In genomic region chr21:33944185-33944763, GRCh38 we compare ENCODE assay signal across 12 cellular contexts. TPM values are rescaled to one million over a fixed set of nuclear protein-coding genes. Genes with fewer than 3 reads are reported as not detected.
DNase-seq lines count a peak whose midpoint lies in the region; ATAC-seq and TF ChIP-seq lines count a peak whose summit lies in the region.
"Had no signal": no experiment of that assay in that cellular context is flagged by ENCODE, and none has a peak within 500 bp of the region (broad histone marks: within the 10 kb centered on the region; RNA-seq: fewer than 3 reads in every experiment).

No MANE protein-coding gene starts in this region.

- POLR2A ChIA-PET in activated CD8-positive, alpha-beta T cell treated with anti-CD3 and anti-CD28 coated beads for 36 hours (lab: Charles Lee) = interaction anchor here (0.6 to 1.2 kb wide), 2 partner anchors 12 to 31 kb away, joined by 3 to 4 read pairs; no protein-coding TSS in a partner anchor
- POLR2A ChIA-PET in activated CD8-positive, alpha-beta T cell treated with anti-CD3 and anti-CD28 coated beads, Interleukin-2, amount 10 ng/mL, durations not matched to agents 7 days and 5 days (lab: Charles Lee) = interaction anchor here (0.7 kb wide), 1 partner anchor 13 kb away, joined by 3 read pairs; no protein-coding TSS in a partner anchor
- POLR2A ChIA-PET in Caco-2 (lab: Charles Lee) = no interaction called here

- peaks cover 51% of the 10 kb centered on the region for H3K36me3 Mint-ChIP-seq in activated CD8-positive, alpha-beta T cell treated with anti-CD3 and anti-CD28 coated beads for 36 hours (ENCODE audit: low read depth)
- H3K36me3 Mint-ChIP-seq in activated CD8-positive, alpha-beta T cell treated with anti-CD3 and anti-CD28 coated beads, Interleukin-2, amount 10 ng/mL, durations not matched to agents 7 days and 5 days (ENCODE audit: low read depth) = peaks cover 67% of the 10 kb centered on the region
- H3K36me3 Mint-ChIP-seq in Caco-2 (ENCODE audit: insufficient read depth, unreplicated experiment) = peaks cover 44% of the 10 kb centered on the region
- peaks cover 58% of the 10 kb centered on the region for H3K36me3 Mint-ChIP-seq in activated naive CD8-positive, alpha-beta T cell treated with anti-CD3 and anti-CD28 coated beads for 36 hours
- H3K36me3 Mint-ChIP-seq in natural killer cell treated with Interleukin-12 subunit alpha and Interleukin-12 subunit beta and Interleukin-15 and Interleukin-18, amount 100 ng/mL, for 72 hours = peaks cover 7% of the 10 kb centered on the region

- no TSS peak for BruUV-seq in Caco-2 (replicated peaks; lab: Mats Ljungman, UMichigan)

- H3K4me1 ChIP-seq in Caco-2 (peaks cover 29% of the 10 kb centered on the region), BE2C (peaks cover 11% of the 10 kb centered on the region)

- peaks cover 3% of the 10 kb centered on the region for H3K27me3 Mint-ChIP-seq in activated CD8-positive, alpha-beta T cell treated with anti-CD3 and anti-CD28 coated beads for 36 hours
- no peaks in the 10 kb centered on the region for H3K27me3 Mint-ChIP-seq in activated CD8-positive, alpha-beta T cell treated with anti-CD3 and anti-CD28 coated beads, Interleukin-2, amount 10 ng/mL, durations not matched to agents 7 days and 5 days (ENCODE audit: low read depth)
- no peaks in the 10 kb centered on the region for H3K27me3 Mint-ChIP-seq in Caco-2 (ENCODE audit: insufficient read depth, unreplicated experiment)
- H3K27me3 Mint-ChIP-seq in activated naive CD8-positive, alpha-beta T cell treated with anti-CD3 and anti-CD28 coated beads for 36 hours = peaks cover 5% of the 10 kb centered on the region
- no peaks in the 10 kb centered on the region for H3K27me3 Mint-ChIP-seq in natural killer cell treated with Interleukin-12 subunit alpha and Interleukin-12 subunit beta and Interleukin-15 and Interleukin-18, amount 100 ng/mL, for 72 hours

- TF ChIP-seq CTCF in activated CD8-positive, alpha-beta T cell treated with anti-CD3 and anti-CD28 coated beads for 36 hours (IDR thresholded peaks at IDR 0.05) = no peak
- TF ChIP-seq CTCF in Caco-2 (IDR thresholded peaks at IDR 0.05; ENCODE audit: insufficient read depth in 1 of 2, low read depth in 1 of 2, low read length in 1 of 2, severe bottlenecking in 1 of 2, unreplicated experiment in 1 of 2) (no peak), BE2C (IDR thresholded peaks at IDR 0.05; ENCODE audit: low read depth, low read length) (no peak)

- peaks cover 15% of the 10 kb centered on the region for H3K9me3 Mint-ChIP-seq in activated CD8-positive, alpha-beta T cell treated with anti-CD3 and anti-CD28 coated beads for 36 hours
- peaks cover 5% of the 10 kb centered on the region for H3K9me3 Mint-ChIP-seq in activated CD8-positive, alpha-beta T cell treated with anti-CD3 and anti-CD28 coated beads, Interleukin-2, amount 10 ng/mL, durations not matched to agents 7 days and 5 days (ENCODE audit: insufficient read depth)
- H3K9me3 Mint-ChIP-seq in Caco-2 (ENCODE audit: unreplicated experiment) = peaks cover 9% of the 10 kb centered on the region
- peaks cover 17% of the 10 kb centered on the region for H3K9me3 Mint-ChIP-seq in activated naive CD8-positive, alpha-beta T cell treated with anti-CD3 and anti-CD28 coated beads for 36 hours
- no peaks in the 10 kb centered on the region for H3K9me3 Mint-ChIP-seq in natural killer cell treated with Interleukin-12 subunit alpha and Interleukin-12 subunit beta and Interleukin-15 and Interleukin-18, amount 100 ng/mL, for 72 hours
- H3K9me3 Mint-ChIP-seq: CD8-positive, alpha-beta memory T cell had no signal

- H3K4me3 ChIP-seq in Caco-2 (ENCODE audit: low read depth, low read length) = no peak overlapping the region
- H3K4me3 ChIP-seq in BE2C (ENCODE audit: low read depth, low read length) = no peak overlapping the region

- no peak overlapping the region for H3K4me3 Mint-ChIP-seq in activated CD8-positive, alpha-beta T cell treated with anti-CD3 and anti-CD28 coated beads for 36 hours
- no peak overlapping the region for H3K4me3 Mint-ChIP-seq in activated CD8-positive, alpha-beta T cell treated with anti-CD3 and anti-CD28 coated beads, Interleukin-2, amount 10 ng/mL, durations not matched to agents 7 days and 5 days
- H3K4me3 Mint-ChIP-seq in Caco-2 (ENCODE audit: unreplicated experiment) = no peak overlapping the region
- H3K4me3 Mint-ChIP-seq in activated naive CD8-positive, alpha-beta T cell treated with anti-CD3 and anti-CD28 coated beads for 36 hours = no peak overlapping the region
- peak overlapping the region; percentile 9 for H3K4me3 Mint-ChIP-seq in natural killer cell treated with Interleukin-12 subunit alpha and Interleukin-12 subunit beta and Interleukin-15 and Interleukin-18, amount 100 ng/mL, for 72 hours

- H3K27ac Mint-ChIP-seq in activated CD8-positive, alpha-beta T cell treated with anti-CD3 and anti-CD28 coated beads for 36 hours = peak overlapping the region; percentile 71
- H3K27ac Mint-ChIP-seq in activated CD8-positive, alpha-beta T cell treated with anti-CD3 and anti-CD28 coated beads, Interleukin-2, amount 10 ng/mL, durations not matched to agents 7 days and 5 days = no peak overlapping the region
- H3K27ac Mint-ChIP-seq in Caco-2 (ENCODE audit: unreplicated experiment) = peak overlapping the region; percentile 50
- H3K27ac Mint-ChIP-seq in activated naive CD8-positive, alpha-beta T cell treated with anti-CD3 and anti-CD28 coated beads for 36 hours = peak overlapping the region; percentile 64
- H3K27ac Mint-ChIP-seq in natural killer cell treated with Interleukin-12 subunit alpha and Interleukin-12 subunit beta and Interleukin-15 and Interleukin-18, amount 100 ng/mL, for 72 hours = peak overlapping the region; percentile 33 to 54

- intact Hi-C loops in activated CD8-positive, alpha-beta T cell treated with anti-CD3 and anti-CD28 coated beads for 36 hours (cut with micrococcal nuclease) = no loop called here
- intact Hi-C loops in Caco-2 (cut with micrococcal nuclease; ENCODE audit: unreplicated experiment) = no loop called here

- no peaks in the 10 kb centered on the region; the same call in 1 of the 2 replicates for H3K36me3 ChIP-seq in Caco-2 (ENCODE audit: control insufficient read depth, insufficient read depth, low read length)
- no peaks in the 10 kb centered on the region for H3K36me3 ChIP-seq in BE2C

- no peak for ATAC-seq in activated CD8-positive, alpha-beta T cell treated with anti-CD3 and anti-CD28 coated beads for 36 hours
- ATAC-seq in activated CD8-positive, alpha-beta T cell treated with anti-CD3 and anti-CD28 coated beads, Interleukin-2, amount 10 ng/mL, durations not matched to agents 7 days and 5 days = no peak
- ATAC-seq in natural killer cell treated with Interleukin-12 subunit alpha and Interleukin-12 subunit beta and Interleukin-15 and Interleukin-18, amount 100 ng/mL, for 72 hours = no peak
- ATAC-seq: Right ventricle myocardium inferior had no signal

- H3K4me1 Mint-ChIP-seq in activated CD8-positive, alpha-beta T cell treated with anti-CD3 and anti-CD28 coated beads for 36 hours (ENCODE audit: low read depth) = peaks cover 76% of the 10 kb centered on the region
- H3K4me1 Mint-ChIP-seq in activated CD8-positive, alpha-beta T cell treated with anti-CD3 and anti-CD28 coated beads, Interleukin-2, amount 10 ng/mL, durations not matched to agents 7 days and 5 days (ENCODE audit: low read depth) = peaks cover 64% of the 10 kb centered on the region
- peaks cover 22% of the 10 kb centered on the region for H3K4me1 Mint-ChIP-seq in Caco-2 (ENCODE audit: low read depth, unreplicated experiment)
- peaks cover 67% of the 10 kb centered on the region for H3K4me1 Mint-ChIP-seq in activated naive CD8-positive, alpha-beta T cell treated with anti-CD3 and anti-CD28 coated beads for 36 hours
- peaks cover 42 to 54% of the 10 kb centered on the region in 2 donors for H3K4me1 Mint-ChIP-seq in natural killer cell treated with Interleukin-12 subunit alpha and Interleukin-12 subunit beta and Interleukin-15 and Interleukin-18, amount 100 ng/mL, for 72 hours (ENCODE audit: low read depth in 2 of 2)

- H3K27me3 ChIP-seq in Caco-2 (replicated peaks; ENCODE audit: control insufficient read depth, insufficient read depth, low read length) = no peaks in the 10 kb centered on the region
- no peaks in the 10 kb centered on the region for H3K27me3 ChIP-seq in BE2C

- CTCF ChIA-PET in activated CD8-positive, alpha-beta T cell treated with anti-CD3 and anti-CD28 coated beads for 36 hours (lab: Charles Lee) = interaction anchor here (2.4 to 2.5 kb wide), 2 partner anchors 11 to 20 kb away, joined by 6 to 9 read pairs; no protein-coding TSS in a partner anchor
- CTCF ChIA-PET in activated CD8-positive, alpha-beta T cell treated with anti-CD3 and anti-CD28 coated beads, Interleukin-2, amount 10 ng/mL, durations not matched to agents 7 days and 5 days (lab: Charles Lee) = interaction anchor here (1.2 kb wide), 1 partner anchor 20 kb away, joined by 3 read pairs; no protein-coding TSS in a partner anchor
- CTCF ChIA-PET in Caco-2 (lab: Charles Lee) = interaction anchor here (0.7 kb wide), 1 partner anchor 19 kb away, joined by 3 read pairs; no protein-coding TSS in a partner anchor

- no peak for DNase-seq in activated CD8-positive, alpha-beta T cell treated with anti-CD3 and anti-CD28 coated beads for 36 hours
- no peak for DNase-seq in activated CD8-positive, alpha-beta T cell treated with anti-CD3 and anti-CD28 coated beads, Interleukin-2, amount 10 ng/mL, durations not matched to agents 7 days and 5 days
- DNase-seq in Caco-2 = no peak
- no peak for DNase-seq in activated naive CD8-positive, alpha-beta T cell treated with anti-CD3 and anti-CD28 coated beads for 36 hours
- no peak for DNase-seq in natural killer cell treated with Interleukin-12 subunit alpha and Interleukin-12 subunit beta and Interleukin-15 and Interleukin-18, amount 100 ng/mL, for 72 hours (ENCODE audit: low spot score)
- no peak for DNase-seq in NCI-H1092 (lab: John Stamatoyannopoulos, UW)
- DNase-seq in BE2C = no peak
- DNase-seq: AML-193; CD8-positive, alpha-beta memory T cell; Kasumi-1; NCI-H2171 treated with DMSO at 0.1 percent for 48 hours had no signal

- H3K9me3 ChIP-seq in Caco-2 (no peaks in the 10 kb centered on the region), BE2C (no peaks in the 10 kb centered on the region)

RNA-seq across cellular contexts. Expression of gene ATP5PO, which starts 28.7 kb away (rescaled TPM):
- 100 to 1,000 TPM; 234 to 241 TPM for total RNA-seq in activated CD8-positive, alpha-beta T cell treated with anti-CD3 and anti-CD28 coated beads for 36 hours
- 100 to 1,000 TPM; 229 to 231 TPM for total RNA-seq in activated CD8-positive, alpha-beta T cell treated with anti-CD3 and anti-CD28 coated beads, Interleukin-2, amount 10 ng/mL, durations not matched to agents 7 days and 5 days
- total RNA-seq in Caco-2 (2022) = 232 and 247 TPM in 2 replicates
- total RNA-seq in activated naive CD8-positive, alpha-beta T cell treated with anti-CD3 and anti-CD28 coated beads for 36 hours = 100 to 1,000 TPM; 219 to 221 TPM
- total RNA-seq in natural killer cell treated with Interleukin-12 subunit alpha and Interleukin-12 subunit beta and Interleukin-15 and Interleukin-18, amount 100 ng/mL, for 72 hours = 100 to 1,000 TPM; 123 to 142 TPM
- polyA plus RNA-seq in BE2C (2012; ENCODE audit: insufficient read depth, insufficient read length, low read depth) = 561 TPM
